In the genomic region with DNA sequence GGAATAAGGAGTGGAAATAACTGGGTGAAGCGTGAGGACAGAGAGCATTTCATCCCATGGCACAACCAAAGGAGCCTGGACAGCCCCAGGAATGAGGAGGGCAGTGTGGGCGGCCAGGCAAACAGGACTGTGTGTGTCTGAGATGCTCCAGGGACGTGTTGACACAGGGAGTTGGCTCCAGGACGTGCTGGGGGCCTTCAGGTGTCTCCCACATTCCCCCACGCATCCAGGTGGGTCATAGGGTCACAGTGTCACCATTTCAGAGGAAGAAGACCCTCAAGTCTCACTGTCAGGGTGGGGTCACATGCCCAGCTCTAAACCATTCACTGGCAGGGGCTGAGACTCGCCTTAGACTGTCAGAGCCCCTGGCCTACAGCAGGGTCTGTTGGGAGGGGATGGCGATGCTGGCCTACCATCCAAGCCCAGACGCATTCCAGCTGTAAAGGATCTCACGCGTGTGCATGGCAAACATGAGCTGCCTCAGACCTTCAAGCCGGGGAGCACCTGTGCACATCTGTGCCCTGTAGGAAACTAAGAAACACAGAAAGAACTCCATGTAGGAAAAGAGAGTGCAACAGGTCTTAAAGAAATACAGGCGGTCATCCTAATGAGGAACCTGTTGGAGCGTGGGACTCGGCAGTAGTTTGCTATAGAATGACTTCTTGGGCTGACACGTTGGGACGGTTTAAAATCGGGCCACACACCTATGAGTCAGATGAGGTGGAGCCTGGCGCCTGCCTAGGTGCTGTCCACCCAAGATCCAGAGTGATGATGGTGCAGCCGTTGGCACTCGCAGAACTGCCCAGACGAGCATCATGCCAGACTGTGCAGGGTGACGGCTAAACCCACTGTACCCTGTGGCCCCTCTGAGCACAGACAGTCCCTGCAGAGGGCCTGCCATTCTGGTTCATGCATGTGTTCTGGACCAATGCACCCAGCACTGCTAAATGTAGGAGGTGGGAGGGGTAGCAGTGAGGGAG, we compare ENCODE assay signal across 15 cellular contexts. TPM values are rescaled to one million over a fixed set of nuclear protein-coding genes. Genes with fewer than 3 reads are reported as not detected.
"Had no signal": no experiment of that assay in that cellular context is flagged by ENCODE, and none has a peak within 500 bp of the region (broad histone marks: within the 10 kb centered on the region; RNA-seq: fewer than 3 reads in every experiment).

No MANE protein-coding gene starts in this region.

- H3K9me3 Mint-ChIP-seq: activated CD4-positive, alpha-beta memory T cell treated with anti-CD3 and anti-CD28 coated beads, Interleukin-2, amount 10 ng/mL, durations not matched to agents 7 days and 5 days; activated naive CD4-positive, alpha-beta T cell treated with anti-CD3 and anti-CD28 coated beads, Interleukin-2, amount 50 U/mL, for 72 hours; immature natural killer cell; stimulated activated naive B cell treated with anti-CD40 and anti-IgM and Interleukin-4, amounts not matched to agents 10 μg/mL and 1 μg/mL and 100 μg/mL, for 72 hours had no signal

- H3K9me3 ChIP-seq: tibial artery had no signal

- H3K27me3 Mint-ChIP-seq: activated CD4-positive, alpha-beta memory T cell treated with anti-CD3 and anti-CD28 coated beads, Interleukin-2, amount 10 ng/mL, durations not matched to agents 7 days and 5 days had no signal

- H3K4me1 ChIP-seq: tibial artery had no signal

- H3K36me3 Mint-ChIP-seq: activated naive CD4-positive, alpha-beta T cell treated with anti-CD3 and anti-CD28 coated beads, Interleukin-2, amount 50 U/mL, for 72 hours; immature natural killer cell; stimulated activated naive B cell treated with anti-CD40 and anti-IgM and Interleukin-4, amounts not matched to agents 10 μg/mL and 1 μg/mL and 100 μg/mL, for 72 hours had no signal

- H3K4me3 ChIP-seq: lung, tibial artery had no signal

- H3K27ac Mint-ChIP-seq: activated CD4-positive, alpha-beta memory T cell treated with anti-CD3 and anti-CD28 coated beads, Interleukin-2, amount 10 ng/mL, durations not matched to agents 7 days and 5 days; activated CD4-positive, alpha-beta T cell treated with anti-CD3 and anti-CD28 coated beads for 36 hours; activated naive CD4-positive, alpha-beta T cell treated with anti-CD3 and anti-CD28 coated beads, Interleukin-2, amount 50 U/mL, for 72 hours; immature natural killer cell; stimulated activated naive B cell treated with anti-CD40 and anti-IgM and Interleukin-4, amounts not matched to agents 10 μg/mL and 1 μg/mL and 100 μg/mL, for 72 hours; T-helper 17 cell had no signal

- DNase-seq: activated CD4-positive, alpha-beta memory T cell treated with anti-CD3 and anti-CD28 coated beads, Interleukin-2, amount 10 ng/mL, durations not matched to agents 7 days and 5 days; activated CD4-positive, alpha-beta T cell treated with anti-CD3 and anti-CD28 coated beads for 36 hours; activated CD8-positive, alpha-beta memory T cell treated with anti-CD3 and anti-CD28 coated beads, Interleukin-2, amount 50 U/mL, for 4 hours; activated gamma-delta T cell; caudate nucleus; immature natural killer cell; left cardiac atrium; midbrain; stimulated activated CD4-positive, alpha-beta T cell treated with anti-CD3 and anti-CD28 coated beads, Interleukin-15, amount 100 ng/mL, for 24 hours; stimulated activated CD4-positive, alpha-beta T cell treated with anti-CD3 and anti-CD28 coated beads, Interleukin-4, amount 100 ng/mL, for 1 hour; stimulated activated naive B cell treated with anti-CD40 and anti-IgM and Interleukin-4, amounts not matched to agents 10 μg/mL and 1 μg/mL and 100 μg/mL, for 72 hours; T-helper 17 cell; tibial artery had no signal

- H3K27ac ChIP-seq: tibial artery had no signal

- H3K36me3 ChIP-seq: tibial artery had no signal

- H3K27me3 ChIP-seq: tibial artery had no signal

- H3K4me3 Mint-ChIP-seq: activated CD4-positive, alpha-beta memory T cell treated with anti-CD3 and anti-CD28 coated beads, Interleukin-2, amount 10 ng/mL, durations not matched to agents 7 days and 5 days; activated CD4-positive, alpha-beta T cell treated with anti-CD3 and anti-CD28 coated beads for 36 hours; immature natural killer cell; stimulated activated naive B cell treated with anti-CD40 and anti-IgM and Interleukin-4, amounts not matched to agents 10 μg/mL and 1 μg/mL and 100 μg/mL, for 72 hours; T-helper 17 cell had no signal

- H3K4me1 Mint-ChIP-seq: activated CD4-positive, alpha-beta memory T cell treated with anti-CD3 and anti-CD28 coated beads, Interleukin-2, amount 10 ng/mL, durations not matched to agents 7 days and 5 days; activated CD4-positive, alpha-beta T cell treated with anti-CD3 and anti-CD28 coated beads for 36 hours; immature natural killer cell; stimulated activated naive B cell treated with anti-CD40 and anti-IgM and Interleukin-4, amounts not matched to agents 10 μg/mL and 1 μg/mL and 100 μg/mL, for 72 hours had no signal

RNA-seq across cellular contexts. Expression of gene PARD6G, which starts 17.3 kb away (rescaled TPM):
- total RNA-seq: activated CD4-positive, alpha-beta T cell treated with anti-CD3 and anti-CD28 coated beads for 36 hours had no signal
